ENCODE assay signal across 1 cellular context in the genomic region with DNA sequence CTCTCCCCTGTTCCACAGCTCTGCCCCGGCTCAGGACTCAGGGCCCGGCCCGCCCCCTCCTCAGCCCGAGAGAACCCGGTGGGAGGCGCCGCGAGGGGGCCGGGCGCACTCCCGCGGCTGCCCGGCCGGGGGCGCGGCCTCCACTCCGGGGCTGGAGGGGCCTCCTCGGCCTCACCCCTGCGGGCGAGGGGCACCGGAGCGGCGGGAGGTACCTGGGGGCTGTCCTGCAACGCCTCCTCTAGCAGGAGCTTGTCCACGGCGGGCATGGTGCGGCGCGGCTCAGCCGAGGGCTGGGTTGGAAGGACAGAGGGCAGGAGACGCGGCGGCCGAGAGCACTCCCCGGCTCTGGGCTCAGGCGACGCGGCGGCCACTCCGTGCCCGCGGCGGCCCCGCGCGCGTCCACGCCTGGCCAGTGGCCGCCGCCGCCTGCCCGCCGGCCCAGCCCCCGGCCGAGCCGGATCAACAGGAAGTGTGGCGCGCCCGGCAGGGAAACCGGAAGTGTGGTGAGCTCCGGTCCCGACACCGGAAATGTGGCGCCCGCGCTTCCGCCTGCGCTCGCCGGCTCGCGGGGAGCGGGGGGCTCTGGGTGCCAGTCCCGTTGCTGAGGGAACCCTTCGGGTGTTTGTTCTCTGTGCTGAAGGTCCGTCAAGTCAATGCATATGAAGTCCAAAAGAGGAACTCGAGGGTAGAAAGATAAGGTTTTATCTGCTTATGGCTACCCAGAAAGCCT.
TF ChIP-seq lines count a peak whose summit lies in the region.

A gene with protein sequence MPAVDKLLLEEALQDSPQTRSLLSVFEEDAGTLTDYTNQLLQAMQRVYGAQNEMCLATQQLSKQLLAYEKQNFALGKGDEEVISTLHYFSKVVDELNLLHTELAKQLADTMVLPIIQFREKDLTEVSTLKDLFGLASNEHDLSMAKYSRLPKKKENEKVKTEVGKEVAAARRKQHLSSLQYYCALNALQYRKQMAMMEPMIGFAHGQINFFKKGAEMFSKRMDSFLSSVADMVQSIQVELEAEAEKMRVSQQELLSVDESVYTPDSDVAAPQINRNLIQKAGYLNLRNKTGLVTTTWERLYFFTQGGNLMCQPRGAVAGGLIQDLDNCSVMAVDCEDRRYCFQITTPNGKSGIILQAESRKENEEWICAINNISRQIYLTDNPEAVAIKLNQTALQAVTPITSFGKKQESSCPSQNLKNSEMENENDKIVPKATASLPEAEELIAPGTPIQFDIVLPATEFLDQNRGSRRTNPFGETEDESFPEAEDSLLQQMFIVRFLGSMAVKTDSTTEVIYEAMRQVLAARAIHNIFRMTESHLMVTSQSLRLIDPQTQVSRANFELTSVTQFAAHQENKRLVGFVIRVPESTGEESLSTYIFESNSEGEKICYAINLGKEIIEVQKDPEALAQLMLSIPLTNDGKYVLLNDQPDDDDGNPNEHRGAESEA (minus strand): TSS at position 428 of the 730 bp plus-strand sequence. CDS start 162 bp downstream, at position 266.

TF ChIP-seq in K562, 482 proteins besides CTCF, POLR2A, EP300 and RAD21 (continued from another document and continues in another):
- TF ChIP-seq, protein P1, sequence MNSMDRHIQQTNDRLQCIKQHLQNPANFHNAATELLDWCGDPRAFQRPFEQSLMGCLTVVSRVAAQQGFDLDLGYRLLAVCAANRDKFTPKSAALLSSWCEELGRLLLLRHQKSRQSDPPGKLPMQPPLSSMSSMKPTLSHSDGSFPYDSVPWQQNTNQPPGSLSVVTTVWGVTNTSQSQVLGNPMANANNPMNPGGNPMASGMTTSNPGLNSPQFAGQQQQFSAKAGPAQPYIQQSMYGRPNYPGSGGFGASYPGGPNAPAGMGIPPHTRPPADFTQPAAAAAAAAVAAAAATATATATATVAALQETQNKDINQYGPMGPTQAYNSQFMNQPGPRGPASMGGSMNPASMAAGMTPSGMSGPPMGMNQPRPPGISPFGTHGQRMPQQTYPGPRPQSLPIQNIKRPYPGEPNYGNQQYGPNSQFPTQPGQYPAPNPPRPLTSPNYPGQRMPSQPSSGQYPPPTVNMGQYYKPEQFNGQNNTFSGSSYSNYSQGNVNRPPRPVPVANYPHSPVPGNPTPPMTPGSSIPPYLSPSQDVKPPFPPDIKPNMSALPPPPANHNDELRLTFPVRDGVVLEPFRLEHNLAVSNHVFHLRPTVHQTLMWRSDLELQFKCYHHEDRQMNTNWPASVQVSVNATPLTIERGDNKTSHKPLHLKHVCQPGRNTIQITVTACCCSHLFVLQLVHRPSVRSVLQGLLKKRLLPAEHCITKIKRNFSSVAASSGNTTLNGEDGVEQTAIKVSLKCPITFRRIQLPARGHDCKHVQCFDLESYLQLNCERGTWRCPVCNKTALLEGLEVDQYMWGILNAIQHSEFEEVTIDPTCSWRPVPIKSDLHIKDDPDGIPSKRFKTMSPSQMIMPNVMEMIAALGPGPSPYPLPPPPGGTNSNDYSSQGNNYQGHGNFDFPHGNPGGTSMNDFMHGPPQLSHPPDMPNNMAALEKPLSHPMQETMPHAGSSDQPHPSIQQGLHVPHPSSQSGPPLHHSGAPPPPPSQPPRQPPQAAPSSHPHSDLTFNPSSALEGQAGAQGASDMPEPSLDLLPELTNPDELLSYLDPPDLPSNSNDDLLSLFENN (IDR thresholded peaks at IDR 0.05; ENCODE audit: low read depth in 2 of 2, low read length in 2 of 2) = no peak
- TF ChIP-seq ETS2 (tag; IDR thresholded peaks at IDR 0.05; ENCODE audit: borderline replicate concordance, poor library complexity, severe bottlenecking) = no peak
- no peak for TF ChIP-seq SMARCA5 (IDR thresholded peaks at IDR 0.05)
- peak; percentile 81 for TF ChIP-seq GTF2E2 (tag; IDR thresholded peaks at IDR 0.05)
- peak; percentile 44 to 62; a peak in 3 of 4 replicates for TF ChIP-seq NRF1 (conservative IDR thresholded peaks at IDR 0.05 in 1 of 2, IDR thresholded peaks at IDR 0.05 in 1 of 2)
- no peak for TF ChIP-seq ZNF133 (CRISPR knock-in tag; IDR thresholded peaks at IDR 0.05)
- no peak for TF ChIP-seq ZNF408 (CRISPR knock-in tag; IDR thresholded peaks at IDR 0.05; ENCODE audit: low read depth)
- TF ChIP-seq CAMTA2 (CRISPR knock-in tag; conservative IDR thresholded peaks at IDR 0.05) = no peak
- TF ChIP-seq PRPF4 (IDR thresholded peaks at IDR 0.05; ENCODE audit: insufficient read depth, low read depth, low read length, poor library complexity, severe bottlenecking) = no peak
- TF ChIP-seq ZNF77 (CRISPR knock-in tag; IDR thresholded peaks at IDR 0.05) = no peak
- TF ChIP-seq COPS2 (conservative IDR thresholded peaks at IDR 0.05) = no peak
- peak; percentile 64 to 89; a peak in 3 of 4 replicates for TF ChIP-seq NONO (IDR thresholded peaks at IDR 0.05; ENCODE audit: low read depth in 2 of 2, low read length in 1 of 2)
- TF ChIP-seq, protein P2, sequence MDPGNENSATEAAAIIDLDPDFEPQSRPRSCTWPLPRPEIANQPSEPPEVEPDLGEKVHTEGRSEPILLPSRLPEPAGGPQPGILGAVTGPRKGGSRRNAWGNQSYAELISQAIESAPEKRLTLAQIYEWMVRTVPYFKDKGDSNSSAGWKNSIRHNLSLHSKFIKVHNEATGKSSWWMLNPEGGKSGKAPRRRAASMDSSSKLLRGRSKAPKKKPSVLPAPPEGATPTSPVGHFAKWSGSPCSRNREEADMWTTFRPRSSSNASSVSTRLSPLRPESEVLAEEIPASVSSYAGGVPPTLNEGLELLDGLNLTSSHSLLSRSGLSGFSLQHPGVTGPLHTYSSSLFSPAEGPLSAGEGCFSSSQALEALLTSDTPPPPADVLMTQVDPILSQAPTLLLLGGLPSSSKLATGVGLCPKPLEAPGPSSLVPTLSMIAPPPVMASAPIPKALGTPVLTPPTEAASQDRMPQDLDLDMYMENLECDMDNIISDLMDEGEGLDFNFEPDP (CRISPR knock-in tag; IDR thresholded peaks at IDR 0.05) = 0 out of 2 replicates have a peak, but pooled peaks have one; percentile 26
- TF ChIP-seq ZNF239 (CRISPR knock-in tag; IDR thresholded peaks at IDR 0.05) = no peak
- TF ChIP-seq KDM2B (CRISPR knock-in tag; IDR thresholded peaks at IDR 0.05) = no peak
- TF ChIP-seq CCNT2 (IDR thresholded peaks at IDR 0.05; ENCODE audit: borderline replicate concordance, extremely low read depth, insufficient read length, low read depth, low read length) = peak; percentile 75
- no peak for TF ChIP-seq C11orf30 (IDR thresholded peaks at IDR 0.05; ENCODE audit: low read depth)
- TF ChIP-seq RFX5 (IDR thresholded peaks at IDR 0.05; ENCODE audit: low read depth, low read length) = no peak
- TF ChIP-seq ETV5 (CRISPR knock-in tag; IDR thresholded peaks at IDR 0.05; ENCODE audit: low read depth) = peak; percentile 75
- TF ChIP-seq HDGF (IDR thresholded peaks at IDR 0.05) = no peak
- no peak for TF ChIP-seq SRSF1 (IDR thresholded peaks at IDR 0.05; ENCODE audit: low read depth, low read length)
- TF ChIP-seq MTA1 (IDR thresholded peaks at IDR 0.05; ENCODE audit: borderline replicate concordance) = no peak
- no peak for TF ChIP-seq DACH1 (IDR thresholded peaks at IDR 0.05; ENCODE audit: partially characterized antibody)
- no peak for TF ChIP-seq TOE1 (IDR thresholded peaks at IDR 0.05; ENCODE audit: borderline replicate concordance)
- TF ChIP-seq TOE1 (CRISPR knock-in tag; IDR thresholded peaks at IDR 0.05; ENCODE audit: borderline replicate concordance, low read depth) = no peak
- TF ChIP-seq, protein P3, sequence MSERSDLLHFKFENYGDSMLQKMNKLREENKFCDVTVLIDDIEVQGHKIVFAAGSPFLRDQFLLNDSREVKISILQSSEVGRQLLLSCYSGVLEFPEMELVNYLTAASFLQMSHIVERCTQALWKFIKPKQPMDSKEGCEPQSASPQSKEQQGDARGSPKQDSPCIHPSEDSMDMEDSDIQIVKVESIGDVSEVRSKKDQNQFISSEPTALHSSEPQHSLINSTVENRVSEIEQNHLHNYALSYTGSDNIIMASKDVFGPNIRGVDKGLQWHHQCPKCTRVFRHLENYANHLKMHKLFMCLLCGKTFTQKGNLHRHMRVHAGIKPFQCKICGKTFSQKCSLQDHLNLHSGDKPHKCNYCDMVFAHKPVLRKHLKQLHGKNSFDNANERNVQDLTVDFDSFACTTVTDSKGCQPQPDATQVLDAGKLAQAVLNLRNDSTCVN (CRISPR knock-in tag; IDR thresholded peaks at IDR 0.05) = no peak
- TF ChIP-seq DMBX1 (CRISPR knock-in tag; IDR thresholded peaks at IDR 0.05; ENCODE audit: borderline replicate concordance) = no peak
- TF ChIP-seq NUFIP1 (IDR thresholded peaks at IDR 0.05; ENCODE audit: partially characterized antibody) = no peak
- TF ChIP-seq, protein P4, sequence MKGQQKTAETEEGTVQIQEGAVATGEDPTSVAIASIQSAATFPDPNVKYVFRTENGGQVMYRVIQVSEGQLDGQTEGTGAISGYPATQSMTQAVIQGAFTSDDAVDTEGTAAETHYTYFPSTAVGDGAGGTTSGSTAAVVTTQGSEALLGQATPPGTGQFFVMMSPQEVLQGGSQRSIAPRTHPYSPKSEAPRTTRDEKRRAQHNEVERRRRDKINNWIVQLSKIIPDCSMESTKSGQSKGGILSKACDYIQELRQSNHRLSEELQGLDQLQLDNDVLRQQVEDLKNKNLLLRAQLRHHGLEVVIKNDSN (CRISPR knock-in tag; IDR thresholded peaks at IDR 0.05) = no peak
- TF ChIP-seq ETV1 (tag; conservative IDR thresholded peaks at IDR 0.05; ENCODE audit: low read depth) = peak; percentile 87
- peak; percentile 44; the same call in 1 of the 2 replicates for TF ChIP-seq MECOM (CRISPR knock-in tag; IDR thresholded peaks at IDR 0.05)
- no peak for TF ChIP-seq ZSCAN29 (IDR thresholded peaks at IDR 0.05)
- TF ChIP-seq CHCHD3 (CRISPR knock-in tag; IDR thresholded peaks at IDR 0.05) = no peak
- TF ChIP-seq, protein P5, sequence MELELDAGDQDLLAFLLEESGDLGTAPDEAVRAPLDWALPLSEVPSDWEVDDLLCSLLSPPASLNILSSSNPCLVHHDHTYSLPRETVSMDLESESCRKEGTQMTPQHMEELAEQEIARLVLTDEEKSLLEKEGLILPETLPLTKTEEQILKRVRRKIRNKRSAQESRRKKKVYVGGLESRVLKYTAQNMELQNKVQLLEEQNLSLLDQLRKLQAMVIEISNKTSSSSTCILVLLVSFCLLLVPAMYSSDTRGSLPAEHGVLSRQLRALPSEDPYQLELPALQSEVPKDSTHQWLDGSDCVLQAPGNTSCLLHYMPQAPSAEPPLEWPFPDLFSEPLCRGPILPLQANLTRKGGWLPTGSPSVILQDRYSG (tag; conservative IDR thresholded peaks at IDR 0.05; ENCODE audit: low read depth) = no peak
- no peak for TF ChIP-seq JUNB (CRISPR knock-in tag; conservative IDR thresholded peaks at IDR 0.05)
- TF ChIP-seq CTBP1 (IDR thresholded peaks at IDR 0.05; ENCODE audit: borderline replicate concordance) = peak; percentile 72; the same call in 1 of the 2 replicates
- no peak for TF ChIP-seq PTRF (tag; IDR thresholded peaks at IDR 0.05)
- peak; percentile 64 for TF ChIP-seq HMGN3 (IDR thresholded peaks at IDR 0.05; ENCODE audit: borderline replicate concordance, extremely low read depth, insufficient read length, low read depth, low read length)
- no peak for TF ChIP-seq ZNF707 (CRISPR knock-in tag; conservative IDR thresholded peaks at IDR 0.05)
- no peak for TF ChIP-seq SLC30A9 (CRISPR knock-in tag; IDR thresholded peaks at IDR 0.05)
- TF ChIP-seq, protein P6, sequence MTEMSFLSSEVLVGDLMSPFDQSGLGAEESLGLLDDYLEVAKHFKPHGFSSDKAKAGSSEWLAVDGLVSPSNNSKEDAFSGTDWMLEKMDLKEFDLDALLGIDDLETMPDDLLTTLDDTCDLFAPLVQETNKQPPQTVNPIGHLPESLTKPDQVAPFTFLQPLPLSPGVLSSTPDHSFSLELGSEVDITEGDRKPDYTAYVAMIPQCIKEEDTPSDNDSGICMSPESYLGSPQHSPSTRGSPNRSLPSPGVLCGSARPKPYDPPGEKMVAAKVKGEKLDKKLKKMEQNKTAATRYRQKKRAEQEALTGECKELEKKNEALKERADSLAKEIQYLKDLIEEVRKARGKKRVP (CRISPR knock-in tag; IDR thresholded peaks at IDR 0.05) = no peak
- TF ChIP-seq, protein P7, sequence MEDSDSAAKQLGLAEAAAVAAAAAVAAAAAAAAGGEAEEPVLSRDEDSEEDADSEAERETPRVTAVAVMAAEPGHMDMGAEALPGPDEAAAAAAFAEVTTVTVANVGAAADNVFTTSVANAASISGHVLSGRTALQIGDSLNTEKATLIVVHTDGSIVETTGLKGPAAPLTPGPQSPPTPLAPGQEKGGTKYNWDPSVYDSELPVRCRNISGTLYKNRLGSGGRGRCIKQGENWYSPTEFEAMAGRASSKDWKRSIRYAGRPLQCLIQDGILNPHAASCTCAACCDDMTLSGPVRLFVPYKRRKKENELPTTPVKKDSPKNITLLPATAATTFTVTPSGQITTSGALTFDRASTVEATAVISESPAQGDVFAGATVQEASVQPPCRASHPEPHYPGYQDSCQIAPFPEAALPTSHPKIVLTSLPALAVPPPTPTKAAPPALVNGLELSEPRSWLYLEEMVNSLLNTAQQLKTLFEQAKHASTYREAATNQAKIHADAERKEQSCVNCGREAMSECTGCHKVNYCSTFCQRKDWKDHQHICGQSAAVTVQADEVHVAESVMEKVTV (CRISPR knock-in tag; IDR thresholded peaks at IDR 0.05) = no peak
- TF ChIP-seq, protein P8, sequence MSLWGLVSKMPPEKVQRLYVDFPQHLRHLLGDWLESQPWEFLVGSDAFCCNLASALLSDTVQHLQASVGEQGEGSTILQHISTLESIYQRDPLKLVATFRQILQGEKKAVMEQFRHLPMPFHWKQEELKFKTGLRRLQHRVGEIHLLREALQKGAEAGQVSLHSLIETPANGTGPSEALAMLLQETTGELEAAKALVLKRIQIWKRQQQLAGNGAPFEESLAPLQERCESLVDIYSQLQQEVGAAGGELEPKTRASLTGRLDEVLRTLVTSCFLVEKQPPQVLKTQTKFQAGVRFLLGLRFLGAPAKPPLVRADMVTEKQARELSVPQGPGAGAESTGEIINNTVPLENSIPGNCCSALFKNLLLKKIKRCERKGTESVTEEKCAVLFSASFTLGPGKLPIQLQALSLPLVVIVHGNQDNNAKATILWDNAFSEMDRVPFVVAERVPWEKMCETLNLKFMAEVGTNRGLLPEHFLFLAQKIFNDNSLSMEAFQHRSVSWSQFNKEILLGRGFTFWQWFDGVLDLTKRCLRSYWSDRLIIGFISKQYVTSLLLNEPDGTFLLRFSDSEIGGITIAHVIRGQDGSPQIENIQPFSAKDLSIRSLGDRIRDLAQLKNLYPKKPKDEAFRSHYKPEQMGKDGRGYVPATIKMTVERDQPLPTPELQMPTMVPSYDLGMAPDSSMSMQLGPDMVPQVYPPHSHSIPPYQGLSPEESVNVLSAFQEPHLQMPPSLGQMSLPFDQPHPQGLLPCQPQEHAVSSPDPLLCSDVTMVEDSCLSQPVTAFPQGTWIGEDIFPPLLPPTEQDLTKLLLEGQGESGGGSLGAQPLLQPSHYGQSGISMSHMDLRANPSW (CRISPR knock-in tag; IDR thresholded peaks at IDR 0.05) = no peak
- TF ChIP-seq ZNF253 (CRISPR knock-in tag; conservative IDR thresholded peaks at IDR 0.05) = no peak
- TF ChIP-seq, protein P9, sequence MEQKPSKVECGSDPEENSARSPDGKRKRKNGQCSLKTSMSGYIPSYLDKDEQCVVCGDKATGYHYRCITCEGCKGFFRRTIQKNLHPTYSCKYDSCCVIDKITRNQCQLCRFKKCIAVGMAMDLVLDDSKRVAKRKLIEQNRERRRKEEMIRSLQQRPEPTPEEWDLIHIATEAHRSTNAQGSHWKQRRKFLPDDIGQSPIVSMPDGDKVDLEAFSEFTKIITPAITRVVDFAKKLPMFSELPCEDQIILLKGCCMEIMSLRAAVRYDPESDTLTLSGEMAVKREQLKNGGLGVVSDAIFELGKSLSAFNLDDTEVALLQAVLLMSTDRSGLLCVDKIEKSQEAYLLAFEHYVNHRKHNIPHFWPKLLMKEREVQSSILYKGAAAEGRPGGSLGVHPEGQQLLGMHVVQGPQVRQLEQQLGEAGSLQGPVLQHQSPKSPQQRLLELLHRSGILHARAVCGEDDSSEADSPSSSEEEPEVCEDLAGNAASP (IDR thresholded peaks at IDR 0.05) = no peak
- TF ChIP-seq NR3C1 (CRISPR knock-in tag; IDR thresholded peaks at IDR 0.05) = no peak
- TF ChIP-seq, protein P10, sequence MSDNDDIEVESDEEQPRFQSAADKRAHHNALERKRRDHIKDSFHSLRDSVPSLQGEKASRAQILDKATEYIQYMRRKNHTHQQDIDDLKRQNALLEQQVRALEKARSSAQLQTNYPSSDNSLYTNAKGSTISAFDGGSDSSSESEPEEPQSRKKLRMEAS (CRISPR knock-in tag; IDR thresholded peaks at IDR 0.05) = no peak
